In the genomic region with DNA sequence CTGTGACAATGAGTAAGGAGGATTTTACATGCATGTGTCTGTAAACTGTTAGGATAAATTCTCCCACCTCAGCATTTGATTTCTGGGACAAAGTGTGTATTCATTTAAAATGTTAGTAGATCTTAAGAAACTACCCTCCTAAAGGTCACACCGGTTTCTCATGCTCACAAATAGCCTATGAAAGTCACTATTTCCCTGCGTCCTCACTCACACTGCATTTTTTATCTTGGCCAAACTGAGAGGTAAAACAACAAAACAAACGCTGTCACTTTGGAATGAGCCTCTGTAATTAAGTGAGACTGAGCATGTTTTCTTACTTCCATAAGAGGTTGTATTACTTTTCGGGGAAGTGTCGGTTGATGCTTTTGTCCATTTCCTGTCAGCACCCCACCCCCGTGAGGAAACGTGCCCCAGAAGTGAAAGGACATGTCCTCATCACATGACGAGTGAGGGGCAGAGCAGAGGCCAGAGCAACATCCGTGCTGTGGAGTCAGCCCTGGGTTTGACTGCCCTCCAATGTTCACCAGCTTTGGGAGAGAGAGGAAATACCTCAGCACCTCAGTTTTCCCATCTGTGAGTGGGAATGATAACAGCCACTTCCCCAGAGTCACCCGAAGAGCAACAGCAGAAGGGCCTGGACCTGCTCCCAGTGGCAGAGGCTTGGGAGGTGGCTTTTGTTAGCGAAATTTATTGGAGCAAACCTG, we compare ENCODE assay signal across 9 cellular contexts. TPM values are rescaled to one million over a fixed set of nuclear protein-coding genes. Genes with fewer than 3 reads are reported as not detected.
DNase-seq lines count a peak whose midpoint lies in the region; ATAC-seq, FAIRE-seq and TF ChIP-seq lines count a peak whose summit lies in the region.
"Had no signal": no experiment of that assay in that cellular context is flagged by ENCODE, and none has a peak within 500 bp of the region (broad histone marks: within the 10 kb centered on the region; RNA-seq: fewer than 3 reads in every experiment).

No MANE protein-coding gene starts in this region.

- no peaks in the 10 kb centered on the region for H3K36me3 ChIP-seq in H7 (replicated peaks; ENCODE audit: control insufficient read depth, insufficient read depth, low read length)
- H3K36me3 ChIP-seq: SJSA1 had no signal

- H3K4me3 Mint-ChIP-seq in activated naive CD8-positive, alpha-beta T cell, result peak overlapping the region; percentile 91
- H3K4me3 Mint-ChIP-seq in stimulated activated effector memory CD8-positive, alpha-beta T cell treated with anti-CD3 and anti-CD28 coated beads, Interleukin-12 subunit alpha, Interleukin-12 subunit beta, amount 100 ng/mL, for 72 hours, result peak overlapping the region; percentile 96

- TF ChIP-seq POLR2A in GM12891 (IDR thresholded peaks at IDR 0.05; ENCODE audit: low read depth, low read length), result no peak

- no peaks in the 10 kb centered on the region for H3K27me3 Mint-ChIP-seq in activated naive CD8-positive, alpha-beta T cell

- H3K4me3 ChIP-seq in H7 (ENCODE audit: insufficient read depth, low read depth, low read length), result no peak overlapping the region
- H3K4me3 ChIP-seq: SJSA1 had no signal

- no peaks in the 10 kb centered on the region; the same call in 1 of the 2 replicates for H3K27me3 ChIP-seq in H7 (ENCODE audit: control insufficient read depth, insufficient read depth, low read length)

- peak; percentile 33 for ATAC-seq in stimulated activated effector memory CD8-positive, alpha-beta T cell treated with anti-CD3 and anti-CD28 coated beads, Interleukin-12 subunit alpha, Interleukin-12 subunit beta, amount 100 ng/mL, for 72 hours

- H3K9me3 Mint-ChIP-seq in activated naive CD8-positive, alpha-beta T cell (ENCODE audit: low read depth), result no peaks in the 10 kb centered on the region
- H3K9me3 Mint-ChIP-seq in stimulated activated effector memory CD8-positive, alpha-beta T cell treated with anti-CD3 and anti-CD28 coated beads, Interleukin-12 subunit alpha, Interleukin-12 subunit beta, amount 100 ng/mL, for 72 hours, result no peaks in the 10 kb centered on the region

- FAIRE-seq in GM12891 (lab: Jason Lieb, UNC), result peak; percentile 80

- peak overlapping the region; percentile 99 for H3K27ac Mint-ChIP-seq in activated naive CD8-positive, alpha-beta T cell
- peak overlapping the region; percentile 99 for H3K27ac Mint-ChIP-seq in stimulated activated effector memory CD8-positive, alpha-beta T cell treated with anti-CD3 and anti-CD28 coated beads, Interleukin-12 subunit alpha, Interleukin-12 subunit beta, amount 100 ng/mL, for 72 hours

- peaks cover 17% of the 10 kb centered on the region for H3K36me3 Mint-ChIP-seq in activated naive CD8-positive, alpha-beta T cell
- peaks cover 51% of the 10 kb centered on the region for H3K36me3 Mint-ChIP-seq in stimulated activated effector memory CD8-positive, alpha-beta T cell treated with anti-CD3 and anti-CD28 coated beads, Interleukin-12 subunit alpha, Interleukin-12 subunit beta, amount 100 ng/mL, for 72 hours

- peaks cover 81% of the 10 kb centered on the region for H3K4me1 Mint-ChIP-seq in activated naive CD8-positive, alpha-beta T cell (ENCODE audit: low read depth)
- H3K4me1 Mint-ChIP-seq in stimulated activated effector memory CD8-positive, alpha-beta T cell treated with anti-CD3 and anti-CD28 coated beads, Interleukin-12 subunit alpha, Interleukin-12 subunit beta, amount 100 ng/mL, for 72 hours, result peaks cover 83% of the 10 kb centered on the region

- DNase-seq in GM12891 (ENCODE audit: insufficient read length, low spot score) (no peak), H7 (peak; percentile 19), NOMO-1 (lab: John Stamatoyannopoulos, UW; ENCODE audit: unreplicated experiment in 2 of 2) (peak; percentile 15 to 27), left kidney (ENCODE audit: low read depth, low spot score) (peak; percentile 66), GDM1 (lab: John Stamatoyannopoulos, UW) (no peak), NCI-H1930 (lab: John Stamatoyannopoulos, UW) (no peak)
- DNase-seq in stimulated activated effector memory CD8-positive, alpha-beta T cell treated with anti-CD3 and anti-CD28 coated beads, Interleukin-12 subunit alpha, Interleukin-12 subunit beta, amount 100 ng/mL, for 72 hours (ENCODE audit: low spot score in 2 of 2), result peak; percentile 23 to 76

TF ChIP-seq in GM12891, 5 proteins besides CTCF, POLR2A, EP300 and RAD21:
- TF ChIP-seq TAF1 (IDR thresholded peaks at IDR 0.05; ENCODE audit: low read depth, low read length), result no peak
- TF ChIP-seq POU2F2 (IDR thresholded peaks at IDR 0.05; ENCODE audit: low read depth, low read length), result no peak
- TF ChIP-seq PAX5 (IDR thresholded peaks at IDR 0.05; ENCODE audit: insufficient read depth, low read length, severe bottlenecking), result no peak
- no peak; the same call in 1 of the 2 replicates for TF ChIP-seq SPI1 (IDR thresholded peaks at IDR 0.05; ENCODE audit: low read depth, low read length)
- no peak for TF ChIP-seq POLR2AphosphoS5 (IDR thresholded peaks at IDR 0.05; ENCODE audit: low read depth, low read length)

RNA-seq across cellular contexts. Expression of gene GYPC, which starts 3.1 kb away (rescaled TPM):
- 130 TPM for polyA plus RNA-seq in GM12891 (2012; ENCODE audit: low read depth, missing spikeins)
- total RNA-seq in H7 (2014; rRNA removed; shearing (Covaris generic)), result 68.5 and 92.9 TPM in 2 replicates
- total RNA-seq: SJSA1 had no signal

Comparison
In these comparisons a context has a peak if more than half of its experiments do, and no peak if none do; other contexts are left out.
1. DNase-seq: peak in H7 (single experiment), NOMO-1 (2 of 2), left kidney (single experiment) and stimulated activated effector memory CD8-positive, alpha-beta T cell treated with anti-CD3 and anti-CD28 coated beads, Interleukin-12 subunit alpha, Interleukin-12 subunit beta, amount 100 ng/mL, for 72 hours (2 of 2); none in GM12891 (single experiment), GDM1 (single experiment) and NCI-H1930 (0 of 2).